In genomic region chr14:92456215-92457017, GRCh38 we compare ENCODE assay signal across 8 cellular contexts. TPM values are rescaled to one million over a fixed set of nuclear protein-coding genes. Genes with fewer than 3 reads are reported as not detected.
DNase-seq lines count a peak whose midpoint lies in the region; ATAC-seq and TF ChIP-seq lines count a peak whose summit lies in the region.

No MANE protein-coding gene starts in this region.

- no peak overlapping the region for H3K4me3 ChIP-seq in stomach

- WGBS in stomach, 5 donors: 63 to 68% (median 66%) methylated on average over 16 to 23 of the region's 23 CpGs

- peak; percentile 86 for TF ChIP-seq CTCF in C4-2B (conservative IDR thresholded peaks at IDR 0.05)
- TF ChIP-seq CTCF in stomach (IDR thresholded peaks at IDR 0.05): peak in 4 of 7 experiments; percentile 18 to 50 (median 44)

- peak; percentile 46 for ATAC-seq in GM18520 (IDR thresholded peaks at IDR 0.05; ENCODE audit: unreplicated experiment)
- ATAC-seq in HG03025 (IDR thresholded peaks at IDR 0.05; ENCODE audit: low FRiP score, unreplicated experiment): no peak

- intact Hi-C loops in stomach (cut with DNase I; ENCODE audit: low total_unique reads): no loop called here

- H3K9me3 ChIP-seq in stomach: no peaks in the 10 kb centered on the region

- H3K36me3 ChIP-seq in stomach: no peaks in the 10 kb centered on the region

- H3K4me1 ChIP-seq in stomach: peaks cover 0 to 21% (median 3%) of the 10 kb centered on the region in 4 donors

- no peak for TF ChIP-seq POLR2A in stomach (IDR thresholded peaks at IDR 0.05)

- no peak for TF ChIP-seq EP300 in stomach (IDR thresholded peaks at IDR 0.05)

- H3K27me3 ChIP-seq in stomach: peaks cover 0 to 5% (median 0%) of the 10 kb centered on the region in 3 donors

- H3K27ac ChIP-seq in C4-2B: no peak overlapping the region
- no peak overlapping the region for H3K27ac ChIP-seq in stomach

- DNase-seq in NCI-H748 treated with DMSO at 0.1 percent for 48 hours (lab: John Stamatoyannopoulos, UW) (peak; percentile 39), astrocyte of the hippocampus (ENCODE audit: low read depth, low spot score) (peak; percentile 78), iPS-NIHi11 (ENCODE audit: low spot score) (peak; percentile 79), stomach (peak; percentile 31), putamen (ENCODE audit: low spot score) (no peak)

RNA-seq across cellular contexts. Expression of gene RIN3, which starts 57.2 kb away (rescaled TPM):
- 10 to 100 TPM in 3 of 5 donors, 1 to 10 TPM in 2; 6.2 to 47.8 (median 11.6) TPM for total RNA-seq in stomach
- 1 to 10 TPM; 5.0 to 6.2 (median 6.0) TPM for polyA plus RNA-seq in stomach
